Comparison of ENCODE assay signal across 12 cellular contexts in genomic region chr19:46218160-46218559, GRCh38. TPM values are rescaled to one million over a fixed set of nuclear protein-coding genes. Genes with fewer than 3 reads are reported as not detected.
DNase-seq lines count a peak whose midpoint lies in the region; ATAC-seq, FAIRE-seq and TF ChIP-seq lines count a peak whose summit lies in the region.
"Had no signal": no experiment of that assay in that cellular context is flagged by ENCODE, and none has a peak within 500 bp of the region (broad histone marks: within the 10 kb centered on the region; RNA-seq: fewer than 3 reads in every experiment).

No MANE protein-coding gene starts in this region.

- H3K9me3 Mint-ChIP-seq in activated T-cell treated with anti-CD3 and anti-CD28 coated beads, Interleukin-2, amount 50 U/mL, for 72 hours: no peaks in the 10 kb centered on the region

- H3K4me2 ChIP-seq in keratinocyte (ENCODE audit: control insufficient read depth, extremely low read depth, insufficient read depth, low read depth, low read length): no peak overlapping the region

- H3K4me1 ChIP-seq in keratinocyte (ENCODE audit: control insufficient read depth, extremely low read depth, insufficient read depth, low read length): peaks cover 16% of the 10 kb centered on the region
- H3K4me1 ChIP-seq: HAP-1, spleen had no signal

- no peaks in the 10 kb centered on the region for H3K79me2 ChIP-seq in keratinocyte (ENCODE audit: control insufficient read depth, insufficient read depth, low read length)

- no peak overlapping the region for H3K27ac ChIP-seq in keratinocyte (ENCODE audit: control insufficient read depth, insufficient read depth, low read length)
- H3K27ac ChIP-seq: spleen had no signal

- no peak overlapping the region for H3K27ac Mint-ChIP-seq in activated T-cell treated with anti-CD3 and anti-CD28 coated beads, Interleukin-2, amount 50 U/mL, for 72 hours

- H3K4me3 ChIP-seq in keratinocyte (ENCODE audit: control insufficient read depth in 2 of 3, extremely low read depth in 1 of 3, insufficient read depth in 2 of 3, low read depth in 1 of 3, low read length in 3 of 3): no peak overlapping the region
- H3K4me3 ChIP-seq: HAP-1, spleen had no signal

- no peak for ATAC-seq in activated T-cell treated with anti-CD3 and anti-CD28 coated beads, Interleukin-2, amount 50 U/mL, for 72 hours (replicated peaks in 1 of 2)
- ATAC-seq in GM18907 (IDR thresholded peaks at IDR 0.05; ENCODE audit: unreplicated experiment): no peak
- no peak for ATAC-seq in HG02840 (IDR thresholded peaks at IDR 0.05; ENCODE audit: low FRiP score, unreplicated experiment)
- no peak for ATAC-seq in GM19452 (IDR thresholded peaks at IDR 0.05; ENCODE audit: unreplicated experiment)
- ATAC-seq in GM19351 (IDR thresholded peaks at IDR 0.05; ENCODE audit: unreplicated experiment): no peak

- TF ChIP-seq CTCF in keratinocyte (optimal IDR thresholded peaks at IDR 0.05 in 1 of 3, IDR thresholded peaks at IDR 0.05 in 1 of 3, conservative IDR thresholded peaks at IDR 0.05 in 1 of 3; ENCODE audit: extremely low read depth in 1 of 3, insufficient read depth in 2 of 3, low read length in 3 of 3): no peak

- peak; percentile 43 for FAIRE-seq in keratinocyte (lab: Jason Lieb, UNC)

- H3K9ac ChIP-seq in keratinocyte (ENCODE audit: control insufficient read depth, extremely low read depth, insufficient read depth, low read length): no peak overlapping the region

- peak; percentile 70 for DNase-seq in Daoy (ENCODE audit: low read depth)
- peak; percentile 33 for DNase-seq in LHCN-M2 (ENCODE audit: low read depth)
- DNase-seq in activated T-cell treated with anti-CD3 and anti-CD28 coated beads, Interleukin-2, amount 50 U/mL, for 72 hours: peak; percentile 21
- no peak for DNase-seq in keratinocyte (ENCODE audit: low read depth, low spot score)
- DNase-seq: NCI-H1930, spleen had no signal

- no peaks in the 10 kb centered on the region for H3K9me1 ChIP-seq in keratinocyte (ENCODE audit: control insufficient read depth, extremely low read depth, insufficient read depth, low read length)

- no peak overlapping the region for H2AFZ ChIP-seq in keratinocyte (ENCODE audit: control insufficient read depth, low read length)

- peaks cover 68% of the 10 kb centered on the region for H3K27me3 Mint-ChIP-seq in activated T-cell treated with anti-CD3 and anti-CD28 coated beads, Interleukin-2, amount 50 U/mL, for 72 hours (ENCODE audit: low read depth)

- peaks cover 8% of the 10 kb centered on the region for H3K27me3 ChIP-seq in keratinocyte (ENCODE audit: control insufficient read depth, extremely low read depth, insufficient read depth, low read length)

- H3K4me3 Mint-ChIP-seq in activated T-cell treated with anti-CD3 and anti-CD28 coated beads, Interleukin-2, amount 50 U/mL, for 72 hours: no peak overlapping the region

- H3K36me3 ChIP-seq in keratinocyte (ENCODE audit: control insufficient read depth in 2 of 2, extremely low read depth in 1 of 2, insufficient read depth in 2 of 2, low read length in 2 of 2): no peaks in the 10 kb centered on the region
- H3K36me3 ChIP-seq: HAP-1, spleen had no signal

- no peaks in the 10 kb centered on the region for H3K36me3 Mint-ChIP-seq in activated T-cell treated with anti-CD3 and anti-CD28 coated beads, Interleukin-2, amount 50 U/mL, for 72 hours (ENCODE audit: insufficient read depth in 2 of 2)

- no peaks in the 10 kb centered on the region for H4K20me1 ChIP-seq in keratinocyte (ENCODE audit: control insufficient read depth, extremely low read depth, insufficient read depth, low read length)

- no peaks in the 10 kb centered on the region for H3K9me3 ChIP-seq in keratinocyte (ENCODE audit: control insufficient read depth, low read depth, low read length)
- H3K9me3 ChIP-seq: HAP-1, spleen had no signal

- no peaks in the 10 kb centered on the region for H3K4me1 Mint-ChIP-seq in activated T-cell treated with anti-CD3 and anti-CD28 coated beads, Interleukin-2, amount 50 U/mL, for 72 hours (ENCODE audit: low read depth)

- dilution Hi-C loops in keratinocyte (cut with MboI; ENCODE audit: extremely low pct_ligation_motif_present, low sequenced_read_pairs): no loop called here

RNA-seq across cellular contexts. Expression of gene IGFL1, which starts 11.4 kb away (rescaled TPM):
- total RNA-seq in Daoy (2014; rRNA removed; shearing (Covaris generic)): not detected in 2 replicates
- total RNA-seq in LHCN-M2 (2014; rRNA removed): not detected in 2 replicates
- polyA plus RNA-seq in LHCN-M2 (2012): not detected
- total RNA-seq in activated T-cell treated with anti-CD3 and anti-CD28 coated beads, Interleukin-2, amount 50 U/mL, for 72 hours: not detected
- 14.0 to 86.6 TPM (median 21.3 TPM) in 3 replicates for polyA plus RNA-seq in keratinocyte
- polyA plus RNA-seq in keratinocyte (2011; ENCODE audit: low read depth): 176 TPM
- polyA plus RNA-seq in keratinocyte (2011; cell fraction: cytosol; rRNA removed): 43.5 and 56.0 TPM in 2 replicates
- 37.3 and 41.1 TPM in 2 replicates for polyA plus RNA-seq in keratinocyte (2011; cell fraction: nucleus; rRNA removed)
- 17.2 and 447 TPM in 2 replicates for polyA plus RNA-seq in keratinocyte (2012; ENCODE audit: low replicate concordance)
- polyA minus RNA-seq in keratinocyte: 11.8 to 106 TPM (median 30.7 TPM) in 3 replicates
- polyA minus RNA-seq in keratinocyte (2011; cell fraction: cytosol; rRNA and poly(A)+ RNA removed): 32.8 TPM
- polyA minus RNA-seq in keratinocyte (2011; cell fraction: nucleus; rRNA and poly(A)+ RNA removed): 16.1 and 18.7 TPM in 2 replicates
- total RNA-seq: activated CD8-positive, alpha-beta memory T cell treated with anti-CD3 and anti-CD28 coated beads for 36 hours; spleen had no signal
- polyA plus RNA-seq: spleen had no signal
